In genomic region chr3:37608061-37608702, GRCh38 we compare ENCODE assay signal across 22 cellular contexts.
A peak's percentile ranks its signal among the peaks of the same experiment; 100 is the strongest.
DNase-seq lines count a peak whose midpoint lies in the region; FAIRE-seq and TF ChIP-seq lines count a peak whose summit lies in the region.
"Had no signal": no experiment of that assay in that cellular context is flagged by ENCODE, and none has a peak within 500 bp of the region (broad histone marks: within the 10 kb centered on the region; RNA-seq: fewer than 3 reads in every experiment).

No MANE protein-coding gene starts in this region.

- CTCF ChIA-PET in MCF 10A (lab: Yijun Ruan, JAX): no interaction called here

- no peaks in the 10 kb centered on the region for H3K9me3 Mint-ChIP-seq in MCF 10A (ENCODE audit: unreplicated experiment)
- H3K9me3 Mint-ChIP-seq: activated naive CD4-positive, alpha-beta T cell treated with anti-CD3 and anti-CD28 coated beads for 36 hours; mesothelial cell of epicardium had no signal

- no peaks in the 10 kb centered on the region for H3K9me3 ChIP-seq in breast epithelium
- H3K9me3 ChIP-seq: gastroesophageal sphincter, tibial nerve had no signal

- no peak overlapping the region for H3K4me3 ChIP-seq in breast epithelium
- no peak overlapping the region for H3K4me3 ChIP-seq in bronchial epithelial cell (ENCODE audit: low read depth, low read length)
- H3K4me3 ChIP-seq: cardiac muscle cell, gastroesophageal sphincter, tibial nerve had no signal

- no peaks in the 10 kb centered on the region for H3K36me3 ChIP-seq in breast epithelium
- no peaks in the 10 kb centered on the region for H3K36me3 ChIP-seq in bronchial epithelial cell (ENCODE audit: control insufficient read depth, insufficient read depth, low read length)
- H3K36me3 ChIP-seq: cardiac muscle cell, gastroesophageal sphincter, tibial nerve had no signal

- H3K27ac ChIP-seq in breast epithelium: no peak overlapping the region
- H3K27ac ChIP-seq: cardiac muscle cell, tibial nerve had no signal

- intact Hi-C loops in MCF 10A (cut with micrococcal nuclease) (no loop called here), breast epithelium (cut with DNase I; ENCODE audit: low total_unique reads) (no loop called here), cardiac septum (cut with DNase I) (no loop called here)

- H3K4me1 Mint-ChIP-seq in MCF 10A (ENCODE audit: insufficient read depth, unreplicated experiment): peaks cover 9% of the 10 kb centered on the region
- H3K4me1 Mint-ChIP-seq: CD4-positive, alpha-beta memory T cell had no signal

- peak overlapping the region; percentile 29 for H3K27ac Mint-ChIP-seq in MCF 10A (ENCODE audit: low read depth, unreplicated experiment)
- H3K27ac Mint-ChIP-seq: activated naive CD4-positive, alpha-beta T cell treated with anti-CD3 and anti-CD28 coated beads for 36 hours; CD4-positive, alpha-beta memory T cell; mesothelial cell of epicardium had no signal

- POLR2A ChIA-PET in MCF 10A (lab: Yijun Ruan, JAX): no interaction called here

- no peak overlapping the region for H3K4me3 Mint-ChIP-seq in MCF 10A (ENCODE audit: unreplicated experiment)
- H3K4me3 Mint-ChIP-seq: activated naive CD4-positive, alpha-beta T cell treated with anti-CD3 and anti-CD28 coated beads for 36 hours; CD4-positive, alpha-beta memory T cell; mesothelial cell of epicardium had no signal

- H3K27me3 Mint-ChIP-seq in MCF 10A (ENCODE audit: insufficient read depth, unreplicated experiment): peaks cover 20% of the 10 kb centered on the region

- no TSS peak for BruUV-seq in MCF 10A (replicated peaks; lab: Mats Ljungman, UMichigan)

- H3K27me3 ChIP-seq in breast epithelium: no peaks in the 10 kb centered on the region
- H3K27me3 ChIP-seq in bronchial epithelial cell (ENCODE audit: control insufficient read depth, insufficient read depth, low read length): no peaks in the 10 kb centered on the region
- H3K27me3 ChIP-seq: cardiac muscle cell, gastroesophageal sphincter, tibial nerve had no signal

- TF ChIP-seq CTCF in MCF 10A (IDR thresholded peaks at IDR 0.05; ENCODE audit: unreplicated experiment) (no peak), breast epithelium (IDR thresholded peaks at IDR 0.05) (no peak), bronchial epithelial cell (IDR thresholded peaks at IDR 0.05; ENCODE audit: insufficient read depth, low read length, severe bottlenecking) (no peak)

- TF ChIP-seq POLR2A in breast epithelium (IDR thresholded peaks at IDR 0.05): no peak

- no peak for FAIRE-seq in bronchial epithelial cell (lab: Jason Lieb, UNC)
- FAIRE-seq: A204.1 had no signal

- H3K4me1 ChIP-seq in breast epithelium: no peaks in the 10 kb centered on the region

- peak; percentile 54 for DNase-seq in MCF 10A (ENCODE audit: unreplicated experiment)
- DNase-seq in breast epithelium (ENCODE audit: low spot score in 2 of 2): no peak
- DNase-seq in bronchial epithelial cell (ENCODE audit: low read depth): peak; percentile 84
- peak; percentile 33 for DNase-seq in kidney tubule cell (ENCODE audit: low spot score)
- DNase-seq in NCI-H146 treated with DMSO at 0.1 percent for 48 hours (lab: John Stamatoyannopoulos, UW; ENCODE audit: unreplicated experiment): no peak
- no peak for DNase-seq in cardiac septum (ENCODE audit: low spot score)
- no peak for DNase-seq in Kasumi-1 (lab: John Stamatoyannopoulos, UW)
- DNase-seq in OCI-M2 (lab: John Stamatoyannopoulos, UW; ENCODE audit: unreplicated experiment): no peak
- DNase-seq: activated CD4-positive, alpha-beta T cell treated with anti-CD3 and anti-CD28 coated beads, Interleukin-2, amount 50 U/mL, for 1 hour; activated naive CD4-positive, alpha-beta T cell treated with anti-CD3 and anti-CD28 coated beads for 36 hours; activated T-cell treated with anti-CD3 and anti-CD28 coated beads for 4 hours; CD4-positive, alpha-beta memory T cell; effector CD8-positive, alpha-beta T cell; GOT3; NCI-H1092 treated with DMSO at 0.1 percent for 48 hours; SHP77 treated with DMSO at 0.1 percent for 48 hours; stimulated activated CD4-positive, alpha-beta T cell treated with anti-CD3 and anti-CD28 coated beads, Interleukin-4, amount 100 ng/mL, for 4 hours had no signal

- no peaks in the 10 kb centered on the region for H3K36me3 Mint-ChIP-seq in MCF 10A (ENCODE audit: insufficient read depth, unreplicated experiment)
- H3K36me3 Mint-ChIP-seq: CD4-positive, alpha-beta memory T cell; mesothelial cell of epicardium had no signal

Comparison
In these comparisons a context has a peak if more than half of its experiments do, and no peak if none do; other contexts are left out.
1. DNase-seq: peak in MCF 10A (single experiment), bronchial epithelial cell (single experiment) and kidney tubule cell (single experiment); none in breast epithelium (0 of 2), NCI-H146 treated with DMSO at 0.1 percent for 48 hours (single experiment), cardiac septum (single experiment), Kasumi-1 (0 of 2) and OCI-M2 (single experiment).